Comparison of ENCODE assay signal across 1 cellular context in genomic region chr1:22488319-22488718, GRCh38.
TF ChIP-seq lines count a peak whose summit lies in the region.

No MANE protein-coding gene starts in this region.

TF ChIP-seq in IMR-90, 13 proteins besides CTCF, POLR2A, EP300 and RAD21:
- no peak for TF ChIP-seq CHD1 (IDR thresholded peaks at IDR 0.05; ENCODE audit: low read depth, low read length)
